ENCODE assay signal across 8 cellular contexts in the genomic region with DNA sequence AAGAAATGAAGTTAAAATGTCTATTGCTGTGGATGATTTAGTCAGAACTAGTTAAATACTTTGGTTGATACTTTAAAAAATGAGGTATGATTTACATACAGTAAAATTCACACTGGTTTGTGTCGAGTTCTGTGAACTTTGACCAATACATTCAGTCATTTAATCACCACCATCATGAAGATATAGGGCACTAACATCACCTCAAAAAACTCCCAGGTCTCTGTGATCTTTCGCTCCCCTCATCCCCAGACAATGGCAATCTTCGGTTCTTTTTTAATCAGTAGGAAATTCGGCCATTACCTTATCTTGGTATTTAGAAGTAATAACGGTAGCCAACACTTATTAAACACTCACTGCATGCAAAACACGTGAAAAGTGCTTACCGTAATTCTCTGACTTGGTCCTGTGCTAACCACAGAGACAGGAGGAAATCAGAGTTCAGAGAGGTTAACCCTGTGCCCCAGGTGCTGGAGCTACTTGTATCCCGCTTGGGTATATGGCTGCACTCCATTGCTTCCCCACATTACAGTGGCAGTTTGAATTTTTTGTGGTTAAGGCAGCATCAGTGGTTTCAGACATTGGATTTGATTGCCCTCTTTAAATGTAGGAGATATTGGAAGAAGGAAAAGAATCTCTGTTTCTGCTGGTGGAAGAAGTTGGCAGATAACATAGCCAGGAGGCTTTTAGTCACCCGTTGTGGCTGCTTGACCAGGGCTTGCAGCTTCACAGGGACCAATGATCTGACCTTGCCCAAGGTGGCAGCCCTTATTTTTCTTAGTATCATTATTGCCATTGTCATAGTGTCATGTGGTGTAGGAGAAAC. TPM values are rescaled to one million over a fixed set of nuclear protein-coding genes. Genes with fewer than 3 reads are reported as not detected.
DNase-seq lines count a peak whose midpoint lies in the region; ATAC-seq lines count a peak whose summit lies in the region.

No MANE protein-coding gene starts in this region.

- H3K4me3 Mint-ChIP-seq in activated naive CD8-positive, alpha-beta T cell treated with anti-CD3 and anti-CD28 coated beads, Interleukin-2, amount 10 ng/mL, durations not matched to agents 7 days and 5 days: peak overlapping the region; percentile 96

- H3K27me3 Mint-ChIP-seq in activated naive CD8-positive, alpha-beta T cell treated with anti-CD3 and anti-CD28 coated beads, Interleukin-2, amount 10 ng/mL, durations not matched to agents 7 days and 5 days: no peaks in the 10 kb centered on the region

- H3K9me3 Mint-ChIP-seq in activated naive CD8-positive, alpha-beta T cell treated with anti-CD3 and anti-CD28 coated beads, Interleukin-2, amount 10 ng/mL, durations not matched to agents 7 days and 5 days: no peaks in the 10 kb centered on the region

- ATAC-seq in HG03135 (IDR thresholded peaks at IDR 0.05; ENCODE audit: unreplicated experiment): peak; percentile 31
- ATAC-seq in activated naive CD8-positive, alpha-beta T cell treated with anti-CD3 and anti-CD28 coated beads, Interleukin-2, amount 10 ng/mL, durations not matched to agents 7 days and 5 days (ENCODE audit: low read depth): peak; percentile 40

- H3K4me1 Mint-ChIP-seq in activated naive CD8-positive, alpha-beta T cell treated with anti-CD3 and anti-CD28 coated beads, Interleukin-2, amount 10 ng/mL, durations not matched to agents 7 days and 5 days: peaks cover 51% of the 10 kb centered on the region

- H3K27ac Mint-ChIP-seq in activated naive CD8-positive, alpha-beta T cell treated with anti-CD3 and anti-CD28 coated beads, Interleukin-2, amount 10 ng/mL, durations not matched to agents 7 days and 5 days: peak overlapping the region; percentile 96

- peak; percentile 34 for DNase-seq in stimulated activated CD4-positive, alpha-beta T cell treated with anti-CD3 and anti-CD28 coated beads, Interleukin-1b, Interleukin-23, amount 100 ng/mL, for 48 hours
- no peak for DNase-seq in stimulated activated CD4-positive, alpha-beta T cell treated with anti-CD3 and anti-CD28 coated beads, Interleukin-2, amount 100 ng/mL, for 24 hours
- DNase-seq in activated naive CD8-positive, alpha-beta T cell treated with anti-CD3 and anti-CD28 coated beads, Interleukin-2, amount 10 ng/mL, durations not matched to agents 7 days and 5 days: no peak
- DNase-seq in foreskin melanocyte: no peak
- no peak for DNase-seq in superior temporal gyrus (ENCODE audit: extremely low spot score)
- no peak for DNase-seq in activated CD8-positive, alpha-beta memory T cell treated with anti-CD3 and anti-CD28 coated beads, Interleukin-2, amount 50 U/mL, for 48 hours
- DNase-seq in SKM-1 (lab: John Stamatoyannopoulos, UW; ENCODE audit: unreplicated experiment): no peak

- H3K36me3 Mint-ChIP-seq in activated naive CD8-positive, alpha-beta T cell treated with anti-CD3 and anti-CD28 coated beads, Interleukin-2, amount 10 ng/mL, durations not matched to agents 7 days and 5 days: peaks cover 20% of the 10 kb centered on the region

- POLR2A ChIA-PET in activated naive CD8-positive, alpha-beta T cell treated with anti-CD3 and anti-CD28 coated beads, Interleukin-2, amount 10 ng/mL, durations not matched to agents 7 days and 5 days (lab: Charles Lee): interaction anchor here (1.0 to 2.3 kb wide), 3 partner anchors 10 to 47 kb away, joined by 4 to 7 read pairs (median 5); no protein-coding TSS in a partner anchor

RNA-seq across cellular contexts. Expression of a gene that starts 4.2 kb away (rescaled TPM):
- total RNA-seq in activated naive CD8-positive, alpha-beta T cell treated with anti-CD3 and anti-CD28 coated beads, Interleukin-2, amount 10 ng/mL, durations not matched to agents 7 days and 5 days: 10 to 100 TPM; 53.2 to 58.0 TPM
